ENCODE assay signal across 15 cellular contexts in the genomic region with DNA sequence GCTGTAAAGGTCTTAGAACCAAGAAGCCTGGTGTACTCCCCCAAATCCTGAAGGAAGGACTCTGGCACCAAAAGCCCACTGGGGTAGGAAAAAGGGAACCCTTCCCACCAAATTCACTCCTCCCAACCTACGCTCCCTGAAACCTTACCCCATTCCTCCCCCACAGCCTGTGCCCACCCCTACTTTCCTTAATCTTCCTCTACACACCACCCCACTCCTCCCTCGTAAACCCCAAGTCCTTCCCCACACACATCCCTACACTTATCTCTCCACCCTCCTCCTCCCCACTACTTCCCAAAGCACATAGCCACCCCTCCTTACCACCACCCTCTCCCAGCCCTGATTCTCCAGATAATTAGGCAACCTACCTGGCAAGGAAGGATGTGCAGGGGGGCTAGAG. TPM values are rescaled to one million over a fixed set of nuclear protein-coding genes. Genes with fewer than 3 reads are reported as not detected.
DNase-seq lines count a peak whose midpoint lies in the region; ATAC-seq, FAIRE-seq and TF ChIP-seq lines count a peak whose summit lies in the region.
"Had no signal": no experiment of that assay in that cellular context is flagged by ENCODE, and none has a peak within 500 bp of the region (broad histone marks: within the 10 kb centered on the region; RNA-seq: fewer than 3 reads in every experiment).

No MANE protein-coding gene starts in this region.

- no peak for ATAC-seq in activated CD8-positive, alpha-beta memory T cell treated with anti-CD3 and anti-CD28 coated beads, Interleukin-2, amount 10 ng/mL, durations not matched to agents 7 days and 5 days
- ATAC-seq in GM18870 (IDR thresholded peaks at IDR 0.05; ENCODE audit: unreplicated experiment), result no peak
- ATAC-seq: pancreas had no signal

- peaks cover 29% of the 10 kb centered on the region for H3K4me1 Mint-ChIP-seq in activated CD8-positive, alpha-beta memory T cell treated with anti-CD3 and anti-CD28 coated beads, Interleukin-2, amount 10 ng/mL, durations not matched to agents 7 days and 5 days
- peaks cover 8% of the 10 kb centered on the region for H3K4me1 Mint-ChIP-seq in endodermal cell

- H3K27ac Mint-ChIP-seq in activated CD8-positive, alpha-beta memory T cell treated with anti-CD3 and anti-CD28 coated beads, Interleukin-2, amount 10 ng/mL, durations not matched to agents 7 days and 5 days, result no peak overlapping the region
- no peak overlapping the region for H3K27ac Mint-ChIP-seq in endodermal cell

- H3K36me3 ChIP-seq in OCI-LY1 (ENCODE audit: insufficient read depth, low read length), result peaks cover 29% of the 10 kb centered on the region
- H3K36me3 ChIP-seq in endodermal cell (ENCODE audit: control insufficient read depth, insufficient read depth, low read length), result peaks cover 20% of the 10 kb centered on the region
- H3K36me3 ChIP-seq: pancreas had no signal

- H3K4me1 ChIP-seq in OCI-LY1 (ENCODE audit: insufficient read depth, low read length, severe bottlenecking) (peaks cover 31% of the 10 kb centered on the region), endodermal cell (ENCODE audit: control insufficient read depth, insufficient read depth, low read length) (no peaks in the 10 kb centered on the region)
- H3K4me1 ChIP-seq: pancreas had no signal

- no peak for DNase-seq in activated CD8-positive, alpha-beta memory T cell treated with anti-CD3 and anti-CD28 coated beads, Interleukin-2, amount 10 ng/mL, durations not matched to agents 7 days and 5 days
- no peak for DNase-seq in activated CD8-positive, alpha-beta memory T cell treated with anti-CD3 and anti-CD28 coated beads, Interleukin-2, amount 50 U/mL, for 4 hours
- DNase-seq in endodermal cell, result no peak
- no peak for DNase-seq in skeletal muscle cell (ENCODE audit: low read depth)
- no peak for DNase-seq in posterior vena cava (ENCODE audit: low spot score)
- no peak for DNase-seq in frontal cortex (ENCODE audit: low spot score in 2 of 2)
- DNase-seq: AML-193, NCI-H2107, pancreas, SHP77 treated with DMSO at 0.1 percent for 48 hours had no signal

- no peaks in the 10 kb centered on the region for H3K27me3 Mint-ChIP-seq in activated CD8-positive, alpha-beta memory T cell treated with anti-CD3 and anti-CD28 coated beads, Interleukin-2, amount 10 ng/mL, durations not matched to agents 7 days and 5 days
- no peaks in the 10 kb centered on the region for H3K27me3 Mint-ChIP-seq in endodermal cell (ENCODE audit: insufficient read depth)

- 67% methylated on average over 2 of the region's 2 CpGs; no CpG with 5 or more reads in 1 of the 2 experiments for WGBS in endodermal cell (ENCODE audit: insufficient coverage in 1 of 2, insufficient read length in 1 of 2), 2 experiments

- H3K27ac ChIP-seq in OCI-LY1 (ENCODE audit: low read depth, low read length, poor library complexity, severe bottlenecking), result no peak overlapping the region
- H3K27ac ChIP-seq in endodermal cell (ENCODE audit: low read depth, low read length), result no peak overlapping the region
- H3K27ac ChIP-seq: HL-60, pancreas had no signal

- H3F3A ChIP-seq in OCI-LY1 (ENCODE audit: insufficient read depth, low read length), result no peaks in the 10 kb centered on the region

- H3K9me3 ChIP-seq in OCI-LY1 (ENCODE audit: low read length), result no peaks in the 10 kb centered on the region
- no peaks in the 10 kb centered on the region for H3K9me3 ChIP-seq in endodermal cell (ENCODE audit: control insufficient read depth, low read length)
- H3K9me3 ChIP-seq: pancreas had no signal

- CTCF ChIA-PET in activated CD8-positive, alpha-beta memory T cell treated with anti-CD3 and anti-CD28 coated beads, Interleukin-2, amount 10 ng/mL, durations not matched to agents 7 days and 5 days (lab: Charles Lee), result no interaction called here

- H3K27me3 ChIP-seq in OCI-LY1 (ENCODE audit: insufficient read depth, low read length) (no peaks in the 10 kb centered on the region), endodermal cell (ENCODE audit: control insufficient read depth, insufficient read depth, low read length, poor library complexity, severe bottlenecking) (no peaks in the 10 kb centered on the region)
- H3K27me3 ChIP-seq: pancreas had no signal

- no peaks in the 10 kb centered on the region for H3K9me2 ChIP-seq in OCI-LY1 (ENCODE audit: low read depth, low read length)

- H3K4me3 Mint-ChIP-seq in activated CD8-positive, alpha-beta memory T cell treated with anti-CD3 and anti-CD28 coated beads, Interleukin-2, amount 10 ng/mL, durations not matched to agents 7 days and 5 days, result peak overlapping the region; percentile 13
- H3K4me3 Mint-ChIP-seq in endodermal cell, result peak overlapping the region; percentile 91

- H3K9ac ChIP-seq in OCI-LY1 (ENCODE audit: low read length) (no peak overlapping the region; the same call in 1 of the 2 replicates), endodermal cell (ENCODE audit: extremely low read depth, low read length, poor library complexity, severe bottlenecking) (no peak overlapping the region)

- H3K4me3 ChIP-seq in OCI-LY1 (ENCODE audit: low read depth, low read length, poor library complexity, severe bottlenecking), result peak overlapping the region; percentile 84
- H3K4me3 ChIP-seq in endodermal cell (ENCODE audit: low read length), result peak overlapping the region; percentile 83
- peak overlapping the region; percentile 77 for H3K4me3 ChIP-seq in skeletal muscle cell (ENCODE audit: low read depth, low read length)

- H3K79me2 ChIP-seq in OCI-LY1 (ENCODE audit: insufficient read depth, low read length), result no peaks in the 10 kb centered on the region; the same call in 1 of the 2 replicates

- peak overlapping the region; percentile 83 for H3K4me2 ChIP-seq in OCI-LY1 (ENCODE audit: low read length)

- intact Hi-C loops in posterior vena cava (cut with DNase I), result no loop called here

- no peak for TF ChIP-seq CTCF in OCI-LY1 (IDR thresholded peaks at IDR 0.05; ENCODE audit: low read length)
- no peak for TF ChIP-seq CTCF in endodermal cell (conservative IDR thresholded peaks at IDR 0.05)

- no peaks in the 10 kb centered on the region for H4K20me1 ChIP-seq in OCI-LY1 (ENCODE audit: insufficient read depth, low read length)

- H3K9me3 Mint-ChIP-seq in activated CD8-positive, alpha-beta memory T cell treated with anti-CD3 and anti-CD28 coated beads, Interleukin-2, amount 10 ng/mL, durations not matched to agents 7 days and 5 days (ENCODE audit: low read depth), result no peaks in the 10 kb centered on the region
- peaks cover 62% of the 10 kb centered on the region for H3K9me3 Mint-ChIP-seq in endodermal cell

- FAIRE-seq in frontal cortex (lab: Jason Lieb, UNC), result no peak
- FAIRE-seq: pancreas, urothelium cell line had no signal

- no peak overlapping the region for H2AFZ ChIP-seq in OCI-LY1 (ENCODE audit: low read length)

- peaks cover 5% of the 10 kb centered on the region for H3K36me3 Mint-ChIP-seq in activated CD8-positive, alpha-beta memory T cell treated with anti-CD3 and anti-CD28 coated beads, Interleukin-2, amount 10 ng/mL, durations not matched to agents 7 days and 5 days
- peaks cover 34% of the 10 kb centered on the region for H3K36me3 Mint-ChIP-seq in endodermal cell (ENCODE audit: low read depth)

RNA-seq across cellular contexts. Expression of gene ZMYM3, which starts 1.7 kb away (rescaled TPM):
- 10 to 100 TPM; 25.8 to 29.1 TPM for total RNA-seq in activated CD8-positive, alpha-beta memory T cell treated with anti-CD3 and anti-CD28 coated beads, Interleukin-2, amount 10 ng/mL, durations not matched to agents 7 days and 5 days
- 10 to 100 TPM; 91.0 to 91.8 TPM for total RNA-seq in endodermal cell
- polyA plus RNA-seq in endodermal cell (2013, experiment 1 of 2), result 84.3 TPM
- 76.1 TPM for polyA plus RNA-seq in endodermal cell (2013, experiment 2 of 2)
- total RNA-seq in posterior vena cava, result 10 to 100 TPM; 12.5 to 16.0 TPM
- total RNA-seq in frontal cortex, result 19.6 TPM

RNA-seq across cellular contexts. Expression of gene GJB1, which starts 29.2 kb away (rescaled TPM):
- not detected for total RNA-seq in activated CD8-positive, alpha-beta memory T cell treated with anti-CD3 and anti-CD28 coated beads, Interleukin-2, amount 10 ng/mL, durations not matched to agents 7 days and 5 days
- 1 to 10 TPM in 1 of 2 donors, under 1 TPM in 1; 0.91 to 1.4 TPM for total RNA-seq in endodermal cell
- 0.36 TPM for polyA plus RNA-seq in endodermal cell (2013, experiment 1 of 2)
- polyA plus RNA-seq in endodermal cell (2013, experiment 2 of 2), result 0.37 TPM
- not detected for total RNA-seq in posterior vena cava
- not detected for total RNA-seq in frontal cortex
- total RNA-seq: dermis microvascular lymphatic vessel endothelial cell had no signal

RNA-seq across cellular contexts. Expression of gene NONO, which starts 31.2 kb away (rescaled TPM):
- 100 to 1,000 TPM; 430 to 514 TPM for total RNA-seq in activated CD8-positive, alpha-beta memory T cell treated with anti-CD3 and anti-CD28 coated beads, Interleukin-2, amount 10 ng/mL, durations not matched to agents 7 days and 5 days
- total RNA-seq in endodermal cell, result 100 to 1,000 TPM; 553 to 671 TPM
- polyA plus RNA-seq in endodermal cell (2013, experiment 1 of 2), result 812 TPM
- 738 TPM for polyA plus RNA-seq in endodermal cell (2013, experiment 2 of 2)
- 100 to 1,000 TPM; 166 to 175 TPM for total RNA-seq in posterior vena cava
- 402 TPM for total RNA-seq in frontal cortex

RNA-seq across cellular contexts. Expression of gene ITGB1BP2, which starts 49.3 kb away (rescaled TPM):
- total RNA-seq in activated CD8-positive, alpha-beta memory T cell treated with anti-CD3 and anti-CD28 coated beads, Interleukin-2, amount 10 ng/mL, durations not matched to agents 7 days and 5 days, result 1 to 10 TPM; 5.6 to 6.3 TPM
- total RNA-seq in endodermal cell, result 1 to 10 TPM; 4.1 to 6.1 TPM
- 2.0 TPM for polyA plus RNA-seq in endodermal cell (2013, experiment 1 of 2)
- polyA plus RNA-seq in endodermal cell (2013, experiment 2 of 2), result 3.1 TPM
- total RNA-seq in posterior vena cava, result 10 to 100 TPM in 1 of 2 donors, 1 to 10 TPM in 1; 9.3 to 13.0 TPM
- 0.41 TPM for total RNA-seq in frontal cortex
